In genomic region chr4:128427832-128428366, GRCh38 we compare ENCODE assay signal across 8 cellular contexts.
DNase-seq lines count a peak whose midpoint lies in the region; ATAC-seq lines count a peak whose summit lies in the region.

No MANE protein-coding gene starts in this region.

- H3K27ac Mint-ChIP-seq in activated T-helper 1 cell treated with anti-CD3 and anti-CD28 coated beads, Interleukin-12 subunit alpha, Interleukin-12 subunit beta, Interleukin-2, Interleukin-4 antibody, amounts not matched to agents 30 ng/mL and 10 ng/mL and 1 ng/mL, durations not matched to agents 14 hours and 24 hours and 36 hours = no peak overlapping the region

- intact Hi-C loops in left colon (cut with DNase I, micrococcal nuclease) = no loop called here
- intact Hi-C loops in activated T-helper 1 cell treated with anti-CD3 and anti-CD28 coated beads, Interleukin-12 subunit alpha, Interleukin-12 subunit beta, Interleukin-2, Interleukin-4 antibody, amounts not matched to agents 30 ng/mL and 10 ng/mL and 1 ng/mL, durations not matched to agents 14 hours and 24 hours and 36 hours (cut with micrococcal nuclease) = no loop called here

- no peaks in the 10 kb centered on the region for H3K9me3 Mint-ChIP-seq in activated T-helper 1 cell treated with anti-CD3 and anti-CD28 coated beads, Interleukin-12 subunit alpha, Interleukin-12 subunit beta, Interleukin-2, Interleukin-4 antibody, amounts not matched to agents 30 ng/mL and 10 ng/mL and 1 ng/mL, durations not matched to agents 14 hours and 24 hours and 36 hours

- H3K36me3 Mint-ChIP-seq in activated T-helper 1 cell treated with anti-CD3 and anti-CD28 coated beads, Interleukin-12 subunit alpha, Interleukin-12 subunit beta, Interleukin-2, Interleukin-4 antibody, amounts not matched to agents 30 ng/mL and 10 ng/mL and 1 ng/mL, durations not matched to agents 14 hours and 24 hours and 36 hours (ENCODE audit: low read depth) = no peaks in the 10 kb centered on the region

- DNase-seq in GM04503 (ENCODE audit: low read depth) (peak; percentile 32), NCI-H2081 (lab: John Stamatoyannopoulos, UW) (peak; percentile 18 to 40), amniotic epithelial cell (ENCODE audit: low read depth) (peak; percentile 87), left colon (peak; percentile 38 to 63)
- DNase-seq in activated T-helper 1 cell treated with anti-CD3 and anti-CD28 coated beads, Interleukin-12 subunit alpha, Interleukin-12 subunit beta, Interleukin-2, Interleukin-4 antibody, amounts not matched to agents 30 ng/mL and 10 ng/mL and 1 ng/mL, durations not matched to agents 14 hours and 24 hours and 36 hours (ENCODE audit: low spot score) = no peak

- H3K4me3 Mint-ChIP-seq in activated T-helper 1 cell treated with anti-CD3 and anti-CD28 coated beads, Interleukin-12 subunit alpha, Interleukin-12 subunit beta, Interleukin-2, Interleukin-4 antibody, amounts not matched to agents 30 ng/mL and 10 ng/mL and 1 ng/mL, durations not matched to agents 14 hours and 24 hours and 36 hours = no peak overlapping the region

- no peaks in the 10 kb centered on the region for H3K4me1 Mint-ChIP-seq in activated T-helper 1 cell treated with anti-CD3 and anti-CD28 coated beads, Interleukin-12 subunit alpha, Interleukin-12 subunit beta, Interleukin-2, Interleukin-4 antibody, amounts not matched to agents 30 ng/mL and 10 ng/mL and 1 ng/mL, durations not matched to agents 14 hours and 24 hours and 36 hours (ENCODE audit: low read depth)

- ATAC-seq in left colon (peak; percentile 100), GM19351 (IDR thresholded peaks at IDR 0.05; ENCODE audit: unreplicated experiment) (no peak), HG03159 (IDR thresholded peaks at IDR 0.05; ENCODE audit: unreplicated experiment) (no peak), HG03469 (IDR thresholded peaks at IDR 0.05; ENCODE audit: unreplicated experiment) (no peak)

- no peaks in the 10 kb centered on the region for H3K27me3 Mint-ChIP-seq in activated T-helper 1 cell treated with anti-CD3 and anti-CD28 coated beads, Interleukin-12 subunit alpha, Interleukin-12 subunit beta, Interleukin-2, Interleukin-4 antibody, amounts not matched to agents 30 ng/mL and 10 ng/mL and 1 ng/mL, durations not matched to agents 14 hours and 24 hours and 36 hours (ENCODE audit: insufficient read depth)
